ENCODE assay signal across 8 cellular contexts in genomic region chr16:23640959-23641765, GRCh38. TPM values are rescaled to one million over a fixed set of nuclear protein-coding genes. Genes with fewer than 3 reads are reported as not detected.
A peak's percentile ranks its signal among the peaks of the same experiment; 100 is the strongest.
DNase-seq lines count a peak whose midpoint lies in the region; ATAC-seq and TF ChIP-seq lines count a peak whose summit lies in the region.

TSS of gene DCTN5 (plus strand) at chr16:23641466. CDS start at chr16:23641543, 77 bp downstream.
TSS of gene PALB2 (minus strand) at chr16:23641310. CDS start at chr16:23641157, 153 bp downstream.

- POLR2A ChIA-PET in PC-9 (lab: Charles Lee; ENCODE audit: unreplicated experiment), result interaction anchor here (0.5 kb wide), 1 partner anchor 27 kb away, joined by 3 read pairs; no protein-coding TSS in a partner anchor

- ATAC-seq in GM21619 (IDR thresholded peaks at IDR 0.05; ENCODE audit: unreplicated experiment), result peak; percentile 95

- TF ChIP-seq CTCF in PC-9 (conservative IDR thresholded peaks at IDR 0.05), result no peak

- no TSS peak for BruUV-seq in PC-9 (replicated peaks; lab: Mats Ljungman, UMichigan)

- H3K36me3 ChIP-seq in PC-9 (ENCODE audit: low read depth) (peaks cover 24% of the 10 kb centered on the region), esophagus (ENCODE audit: control insufficient read depth in 2 of 2, insufficient read depth in 2 of 2, low read length in 1 of 2) (peaks cover 0 to 3% of the 10 kb centered on the region in 2 donors), mucosa of stomach (ENCODE audit: control insufficient read depth, insufficient read depth, low read length) (no peaks in the 10 kb centered on the region)

- no peaks in the 10 kb centered on the region for H3K9me3 ChIP-seq in PC-9 (ENCODE audit: insufficient read depth, low read depth)
- no peaks in the 10 kb centered on the region for H3K9me3 ChIP-seq in esophagus (ENCODE audit: control insufficient read depth in 2 of 2, insufficient read depth in 1 of 2, low read depth in 1 of 2, low read length in 1 of 2)
- H3K9me3 ChIP-seq in mucosa of stomach (ENCODE audit: control insufficient read depth, low read length), result no peaks in the 10 kb centered on the region

- H3K27ac Mint-ChIP-seq in activated T-cell treated with anti-CD3 and anti-CD28 coated beads, Interleukin-2, amount 50 U/mL, for 24 hours, result peak within 1 kb of the TSS; percentile 98

- peaks cover 36% of the 10 kb centered on the region for H3K4me1 Mint-ChIP-seq in activated T-cell treated with anti-CD3 and anti-CD28 coated beads, Interleukin-2, amount 50 U/mL, for 24 hours (ENCODE audit: low read depth)

- CTCF ChIA-PET in PC-9 (lab: Charles Lee), result interaction anchor here (0.5 kb wide), 1 partner anchor 513 kb away, joined by 9 read pairs; no protein-coding TSS in a partner anchor

- H3K9me2 ChIP-seq in PC-9 (ENCODE audit: insufficient read depth), result no peaks in the 10 kb centered on the region

- H3K79me2 ChIP-seq in PC-9 (ENCODE audit: low read depth), result peaks cover 61% of the 10 kb centered on the region

- H3K36me3 Mint-ChIP-seq in activated T-cell treated with anti-CD3 and anti-CD28 coated beads, Interleukin-2, amount 50 U/mL, for 24 hours (ENCODE audit: low read depth), result peaks cover 74% of the 10 kb centered on the region

- intact Hi-C loops in PC-9 (cut with micrococcal nuclease; ENCODE audit: unreplicated experiment), result loop anchor here (1.0 to 5.0 kb wide), 2 partner anchors 44 to 84 kb away; partner anchors contain the start of genes EARS2, NDUFAB1 and UBFD1

- H3K4me3 Mint-ChIP-seq in activated T-cell treated with anti-CD3 and anti-CD28 coated beads, Interleukin-2, amount 50 U/mL, for 24 hours, result peak within 1 kb of the TSS; percentile 100

- H2AFZ ChIP-seq in PC-9, result peak within 1 kb of the TSS; percentile 97

- peaks cover 5% of the 10 kb centered on the region; the same call in 1 of the 2 replicates for H3F3A ChIP-seq in PC-9 (ENCODE audit: insufficient read depth, low read depth)

- no peaks in the 10 kb centered on the region for H3K9me3 Mint-ChIP-seq in activated T-cell treated with anti-CD3 and anti-CD28 coated beads, Interleukin-2, amount 50 U/mL, for 24 hours

- WGBS in esophagus, 2 donors, result 0% methylated on average over 62 of the region's 62 CpGs

- H3K27me3 ChIP-seq in PC-9 (ENCODE audit: insufficient read depth, low read depth) (no peaks in the 10 kb centered on the region), esophagus (ENCODE audit: control insufficient read depth in 1 of 2, insufficient read depth in 2 of 2, low read length in 2 of 2) (no peaks in the 10 kb centered on the region), mucosa of stomach (ENCODE audit: control insufficient read depth, insufficient read depth, low read length) (no peaks in the 10 kb centered on the region)

- peak within 1 kb of the TSS; percentile 38 for H3K27ac ChIP-seq in PC-9
- peak within 1 kb of the TSS; percentile 83 to 85 for H3K27ac ChIP-seq in esophagus (ENCODE audit: low read depth in 2 of 2, low read length in 1 of 2)

- peaks cover 14% of the 10 kb centered on the region for H3K4me1 ChIP-seq in PC-9 (replicated peaks; ENCODE audit: insufficient read depth)
- peaks cover 3 to 10% of the 10 kb centered on the region in 2 donors for H3K4me1 ChIP-seq in esophagus (ENCODE audit: control insufficient read depth in 2 of 2, insufficient read depth in 2 of 2, low read length in 1 of 2)
- H3K4me1 ChIP-seq in mucosa of stomach (ENCODE audit: control insufficient read depth, insufficient read depth, low read length), result peaks cover 5% of the 10 kb centered on the region

- H3K9ac ChIP-seq in mucosa of stomach (ENCODE audit: low read length), result peak within 1 kb of the TSS; percentile 98

- peak within 1 kb of the TSS; percentile 96 for H3K4me2 ChIP-seq in PC-9

- no peaks in the 10 kb centered on the region for H3K27me3 Mint-ChIP-seq in activated T-cell treated with anti-CD3 and anti-CD28 coated beads, Interleukin-2, amount 50 U/mL, for 24 hours

- DNase-seq in DMS153 (lab: John Stamatoyannopoulos, UW) (peak; percentile 84), PC-9 (peak; percentile 90 to 93)
- peak; percentile 88 for DNase-seq in Jurkat, Clone E6-1 (ENCODE audit: low read depth, low spot score)
- DNase-seq in activated T-cell treated with anti-CD3 and anti-CD28 coated beads, Interleukin-2, amount 50 U/mL, for 24 hours, result peak; percentile 89
- peak; percentile 70 for DNase-seq in stimulated activated CD8-positive, alpha-beta memory T cell treated with anti-CD3 and anti-CD28 coated beads, Interleukin-7, amount 100 ng/mL, for 1 hour (ENCODE audit: low read depth in 2 of 2)

- peaks cover 2% of the 10 kb centered on the region; the same call in 1 of the 2 replicates for H4K20me1 ChIP-seq in PC-9 (ENCODE audit: insufficient read depth)

- peak within 1 kb of the TSS; percentile 100 for H3K4me3 ChIP-seq in Jurkat, Clone E6-1 (ENCODE audit: low read length)
- H3K4me3 ChIP-seq in PC-9, result peak within 1 kb of the TSS; percentile 87
- peak within 1 kb of the TSS; percentile 80 to 92 for H3K4me3 ChIP-seq in esophagus (ENCODE audit: low read depth in 1 of 2, low read length in 2 of 2)
- H3K4me3 ChIP-seq in mucosa of stomach (ENCODE audit: low read length), result peak within 1 kb of the TSS; percentile 97

RNA-seq across cellular contexts. Expression of gene DCTN5, which starts in this region (rescaled TPM):
- 83.5 TPM for polyA plus RNA-seq in Jurkat, Clone E6-1 (2012; ENCODE audit: insufficient read depth, insufficient read length)
- 52.9 and 84.8 TPM in 2 replicates for total RNA-seq in PC-9 (2021)
- 10 to 100 TPM; 10.6 to 27.1 TPM for polyA plus RNA-seq in esophagus

RNA-seq across cellular contexts. Expression of gene PALB2, which starts in this region (rescaled TPM):
- polyA plus RNA-seq in Jurkat, Clone E6-1 (2012; ENCODE audit: insufficient read depth, insufficient read length), result 13.4 TPM
- 15.1 and 19.1 TPM in 2 replicates for total RNA-seq in PC-9 (2021)
- polyA plus RNA-seq in esophagus, result 10 to 100 TPM in 1 of 2 donors, 1 to 10 TPM in 1; 8.1 to 11.8 TPM

Comparison
In these comparisons a context has a peak if more than half of its experiments do, and no peak if none do; other contexts are left out.
1. Peak in every context shown above with its lines: DNase-seq, ATAC-seq, H3K4me3 ChIP-seq and H3K27ac ChIP-seq.